ENCODE assay signal across 8 cellular contexts in genomic region chr6:11496152-11497060, GRCh38. TPM values are rescaled to one million over a fixed set of nuclear protein-coding genes. Genes with fewer than 3 reads are reported as not detected.
A peak's percentile ranks its signal among the peaks of the same experiment; 100 is the strongest.
DNase-seq lines count a peak whose midpoint lies in the region; ATAC-seq and TF ChIP-seq lines count a peak whose summit lies in the region.

No MANE protein-coding gene starts in this region.

- no peaks in the 10 kb centered on the region for H3K9me3 ChIP-seq in right lobe of liver

- 29% methylated on average over 12 of the region's 12 CpGs for WGBS in right lobe of liver (ENCODE audit: insufficient coverage, low coverage, low lambda C conversion rate, missing lambda C conversion rate)

- intact Hi-C loops in right lobe of liver (cut with DNase I) = loop anchor here in 1 of 2 donors (5.0 kb wide), 1 partner anchor 354 kb away; no protein-coding TSS in a partner anchor

- H3K27me3 ChIP-seq in right lobe of liver = no peaks in the 10 kb centered on the region

- no peak overlapping the region for H3K27ac ChIP-seq in right lobe of liver

- TF ChIP-seq CTCF in AG10803 (conservative IDR thresholded peaks at IDR 0.05; ENCODE audit: low read length) (peak; percentile 95), choroid plexus epithelial cell (conservative IDR thresholded peaks at IDR 0.05; ENCODE audit: low read depth, low read length) (peak; percentile 90), right lobe of liver (IDR thresholded peaks at IDR 0.05) (peak; percentile 88 to 99 (median 92))

- no peaks in the 10 kb centered on the region for H3K36me3 ChIP-seq in right lobe of liver

- H3K4me3 ChIP-seq in AG10803 (ENCODE audit: low read length) = no peak overlapping the region
- no peak overlapping the region for H3K4me3 ChIP-seq in choroid plexus epithelial cell (ENCODE audit: low read depth, low read length)
- no peak overlapping the region for H3K4me3 ChIP-seq in right lobe of liver

- peak; percentile 57 for ATAC-seq in GM18867 (IDR thresholded peaks at IDR 0.05; ENCODE audit: unreplicated experiment)
- peak; percentile 70 for ATAC-seq in HG03280 (IDR thresholded peaks at IDR 0.05; ENCODE audit: unreplicated experiment)
- ATAC-seq in activated CD4-positive, CD25-positive, alpha-beta regulatory T cell treated with anti-CD3 and anti-CD28 coated beads, Interleukin-2, amount 50 U/mL, for 24 hours = peak; percentile 79
- peak; percentile 96 to 98 (median 97) for ATAC-seq in right lobe of liver

- H3K4me1 ChIP-seq in right lobe of liver = peaks cover 0 to 4% (median 0%) of the 10 kb centered on the region in 4 donors

- TF ChIP-seq POLR2A in right lobe of liver (IDR thresholded peaks at IDR 0.05) = no peak

- peak; percentile 78 for DNase-seq in AG10803 (ENCODE audit: low read depth)
- peak; percentile 41 for DNase-seq in NCI-H226
- peak; percentile 94 for DNase-seq in choroid plexus epithelial cell (ENCODE audit: low read depth)
- DNase-seq in right lobe of liver = peak in 1 of 3 donors; percentile 74
- peak; percentile 41 to 58 (median 52) for DNase-seq in stimulated activated CD4-positive, alpha-beta T cell treated with anti-CD3 and anti-CD28 coated beads, TNF-alpha, amount 100 ng/mL, for 48 hours (ENCODE audit: low read depth in 3 of 3)

RNA-seq across cellular contexts. Expression of gene TMEM170B, which starts 41.1 kb away (rescaled TPM):
- total RNA-seq in right lobe of liver = 1 to 10 TPM; 3.6 to 6.7 (median 5.0) TPM
